7 cellular contexts compared by ENCODE assay signal in genomic region chr6:21732032-21732421, GRCh38.
DNase-seq lines count a peak whose midpoint lies in the region; ATAC-seq, FAIRE-seq and TF ChIP-seq lines count a peak whose summit lies in the region.
"Not testable (repeated sequence)": the region's sequence is repeated elsewhere in the genome, so short reads cannot be mapped to it uniquely, and the experiment has no call there.

No MANE protein-coding gene starts in this region.

- not testable (repeated sequence) for H3K36me3 ChIP-seq in HUES6 (ENCODE audit: control insufficient read depth, insufficient read depth, low read length); RWPE2 (ENCODE audit: low read depth); astrocyte (ENCODE audit: insufficient read depth, low read length); left lung; neural progenitor cell

- intact Hi-C loops in left lung (cut with DNase I): not testable (repeated sequence)

- H3K4me2 ChIP-seq in astrocyte (ENCODE audit: low read length): peak overlapping the region; percentile 69
- H3K4me2 ChIP-seq in neural progenitor cell: peak overlapping the region; percentile 45

- DNase-seq in RWPE2 (ENCODE audit: low spot score); astrocyte (ENCODE audit: low read depth); left lung; neural progenitor cell (ENCODE audit: low spot score); type B pancreatic cell (ENCODE audit: extremely low spot score, unreplicated experiment): not testable (repeated sequence)
- peak; percentile 59 for DNase-seq in epithelial cell of esophagus (ENCODE audit: low read depth)

- not testable (repeated sequence) for H3K27me3 ChIP-seq in HUES6 (ENCODE audit: control insufficient read depth, insufficient read depth, low read length); RWPE2 (ENCODE audit: insufficient read depth, poor library complexity, severe bottlenecking); astrocyte (ENCODE audit: insufficient read depth, low read length); left lung; neural progenitor cell

- not testable (repeated sequence) for H3K4me3 ChIP-seq in HUES6 (ENCODE audit: low read depth, low read length); RWPE2 (ENCODE audit: severe bottlenecking); epithelial cell of esophagus (ENCODE audit: low read length); left lung; neural progenitor cell
- H3K4me3 ChIP-seq in astrocyte (ENCODE audit: insufficient read depth, low read depth, low read length): peak overlapping the region; percentile 17

- not testable (repeated sequence) for H3K9ac ChIP-seq in HUES6 (ENCODE audit: low read length); astrocyte (ENCODE audit: low read length); neural progenitor cell

- H3K79me2 ChIP-seq in astrocyte (ENCODE audit: insufficient read depth, low read length) (peaks cover 48% of the 10 kb centered on the region), neural progenitor cell (ENCODE audit: low read depth) (peaks cover 100% of the 10 kb centered on the region)

- not testable (repeated sequence) for H3K9me3 ChIP-seq in HUES6 (ENCODE audit: control insufficient read depth, insufficient read depth, low read depth, low read length); RWPE2 (ENCODE audit: severe bottlenecking); astrocyte (ENCODE audit: insufficient read depth, low read depth, low read length); left lung; neural progenitor cell (ENCODE audit: low read depth)

- H4K20me1 ChIP-seq in astrocyte (ENCODE audit: insufficient read depth, low read length): peaks cover 14% of the 10 kb centered on the region
- peaks cover 56% of the 10 kb centered on the region for H4K20me1 ChIP-seq in neural progenitor cell (ENCODE audit: low read depth)

- not testable (repeated sequence) for H2AFZ ChIP-seq in astrocyte (ENCODE audit: low read depth, low read length); neural progenitor cell (replicated peaks)

- H3K9me3 Mint-ChIP-seq in astrocyte (ENCODE audit: unreplicated experiment); neural progenitor cell; type B pancreatic cell: not testable (repeated sequence)

- peak overlapping the region; percentile 32; the same call in 1 of the 2 replicates for H3K27ac ChIP-seq in HUES6 (ENCODE audit: low read depth, low read length)
- H3K27ac ChIP-seq in RWPE2 (ENCODE audit: poor library complexity, severe bottlenecking): peak overlapping the region; percentile 74
- peak overlapping the region; percentile 27 for H3K27ac ChIP-seq in astrocyte (ENCODE audit: low read depth, low read length)
- H3K27ac ChIP-seq in left lung: peak overlapping the region; percentile 30 to 49
- peak overlapping the region; percentile 15 for H3K27ac ChIP-seq in neural progenitor cell

- H3K4me1 Mint-ChIP-seq in astrocyte (ENCODE audit: low read depth, unreplicated experiment): peaks cover 39% of the 10 kb centered on the region
- H3K4me1 Mint-ChIP-seq in neural progenitor cell: peaks cover 58% of the 10 kb centered on the region
- peaks cover 50% of the 10 kb centered on the region for H3K4me1 Mint-ChIP-seq in type B pancreatic cell (ENCODE audit: unreplicated experiment)

- H3K4me3 Mint-ChIP-seq in astrocyte (ENCODE audit: unreplicated experiment); neural progenitor cell: not testable (repeated sequence)
- peak overlapping the region; percentile 44 for H3K4me3 Mint-ChIP-seq in type B pancreatic cell

- peak; percentile 46 for ATAC-seq in RWPE2 (ENCODE audit: low read depth)
- ATAC-seq in left lung: peak; percentile 49

- not testable (repeated sequence) for FAIRE-seq in astrocyte (lab: Jason Lieb, UNC)

- not testable (repeated sequence) for TF ChIP-seq CTCF in RWPE2 (IDR thresholded peaks at IDR 0.05; ENCODE audit: poor library complexity, severe bottlenecking); astrocyte (IDR thresholded peaks at IDR 0.05; ENCODE audit: insufficient read depth, low read depth, low read length); epithelial cell of esophagus (IDR thresholded peaks at IDR 0.05; ENCODE audit: insufficient read depth, low read depth, low read length, missing control alignments); left lung (IDR thresholded peaks at IDR 0.05); neural progenitor cell (IDR thresholded peaks at IDR 0.05); type B pancreatic cell (conservative IDR thresholded peaks at IDR 0.05)

- H3F3A ChIP-seq in neural progenitor cell (ENCODE audit: low read depth): peaks cover 25% of the 10 kb centered on the region

- H3K27ac Mint-ChIP-seq in astrocyte (ENCODE audit: unreplicated experiment) (peak overlapping the region; percentile 87), type B pancreatic cell (peak overlapping the region; percentile 52)
- not testable (repeated sequence) for H3K27ac Mint-ChIP-seq in neural progenitor cell

- H3K36me3 Mint-ChIP-seq in astrocyte (ENCODE audit: low read depth, unreplicated experiment): not testable (repeated sequence)
- H3K36me3 Mint-ChIP-seq in neural progenitor cell: peaks cover 30% of the 10 kb centered on the region
- H3K36me3 Mint-ChIP-seq in type B pancreatic cell: peaks cover 14% of the 10 kb centered on the region

- not testable (repeated sequence) for H3K27me3 Mint-ChIP-seq in astrocyte (ENCODE audit: low read depth, unreplicated experiment); neural progenitor cell (ENCODE audit: insufficient read depth, low read depth); type B pancreatic cell

- H3K4me1 ChIP-seq in HUES6 (ENCODE audit: control insufficient read depth, insufficient read depth, low read length): peaks cover 51% of the 10 kb centered on the region
- peaks cover 17% of the 10 kb centered on the region for H3K4me1 ChIP-seq in RWPE2 (ENCODE audit: insufficient read depth, poor library complexity, severe bottlenecking)
- peaks cover 31% of the 10 kb centered on the region for H3K4me1 ChIP-seq in astrocyte (ENCODE audit: insufficient read depth, low read length)
- H3K4me1 ChIP-seq in left lung: peaks cover 0 to 11% of the 10 kb centered on the region in 2 donors
- peaks cover 39% of the 10 kb centered on the region for H3K4me1 ChIP-seq in neural progenitor cell

Comparison
In these comparisons a context has a peak if more than half of its experiments do, and no peak if none do; other contexts are left out.
1. H3K27ac ChIP-seq: peak in every context shown above with its lines; median percentile 74 in RWPE2; 40 in left lung; 32 in HUES6; 27 in astrocyte; 15 in neural progenitor cell.